Comparison of ENCODE assay signal across 35 cellular contexts in genomic region chr6:34572585-34572984, GRCh38. TPM values are rescaled to one million over a fixed set of nuclear protein-coding genes. Genes with fewer than 3 reads are reported as not detected.
"Had no signal": no experiment of that assay in that cellular context is flagged by ENCODE, and none has a peak within 500 bp of the region (broad histone marks: within the 10 kb centered on the region; RNA-seq: fewer than 3 reads in every experiment).

No MANE protein-coding gene starts in this region.

- H3K36me3 Mint-ChIP-seq: activated naive CD4-positive, alpha-beta T cell treated with anti-CD3 and anti-CD28 coated beads, Interleukin-2, amount 50 U/mL, for 24 hours had no signal

- H3K36me3 ChIP-seq: brain microvascular endothelial cell, Peyer's patch, SJSA1, WERI-Rb-1 had no signal

- DNase-seq: activated CD4-positive, alpha-beta memory T cell treated with anti-CD3 and anti-CD28 coated beads, Interleukin-2, amount 10 ng/mL, durations not matched to agents 7 days and 5 days; activated CD4-positive, alpha-beta T cell treated with anti-CD3 and anti-CD28 coated beads for 1 hour; activated CD4-positive, alpha-beta T cell treated with anti-CD3 and anti-CD28 coated beads for 48 hours; activated CD4-positive, CD25-positive, alpha-beta regulatory T cell; activated effector memory CD4-positive, alpha-beta T cell treated with anti-CD3 and anti-CD28 coated beads, Interleukin-2, amount 50 U/mL, for 16 hours; activated naive CD4-positive, alpha-beta T cell treated with Interleukin-2 at 50 U/mL for 16 hours; activated T-cell treated with anti-CD3 and anti-CD28 coated beads, Interleukin-2, amount 50 U/mL, for 1 hour; activated T-cell treated with anti-CD3 and anti-CD28 coated beads, Interleukin-2, amount 50 U/mL, for 72 hours; amniotic stem cell; brain microvascular endothelial cell; central memory CD4-positive, alpha-beta T cell; NCI-H1092 treated with DMSO at 0.1 percent for 48 hours; NCI-H1417; NCI-H187 treated with DMSO at 0.1 percent for 48 hours; NCI-H2081; NCI-H2171 treated with DMSO at 0.1 percent for 48 hours; NCI-H2227 treated with DMSO at 0.1 percent for 48 hours; NCI-H446; NCI-H524; NCI-H748 treated with DMSO at 0.1 percent for 48 hours; NK-92 treated with Interleukin-12 subunit alpha and Interleukin-12 subunit beta, amount 100 ng/mL, for 24 hours; PC-3; Peyer's patch; RPMI8226; SHP77 treated with DMSO at 0.1 percent for 48 hours; SW 1271; T-helper 1 cell; T1000; WERI-Rb-1 had no signal

- H3K9me3 Mint-ChIP-seq: activated CD4-positive, alpha-beta memory T cell treated with anti-CD3 and anti-CD28 coated beads, Interleukin-2, amount 10 ng/mL, durations not matched to agents 7 days and 5 days; activated naive CD4-positive, alpha-beta T cell treated with anti-CD3 and anti-CD28 coated beads, Interleukin-2, amount 50 U/mL, for 24 hours; activated T-cell treated with anti-CD3 and anti-CD28 coated beads, Interleukin-2, amount 50 U/mL, for 72 hours; activated T-helper 17 cell treated with anti-CD3 and anti-CD28 coated beads, Interleukin-2, amount 50 U/mL, for 72 hours had no signal

- H3K4me1 ChIP-seq: Peyer's patch had no signal

- H3K4me1 Mint-ChIP-seq: activated naive CD4-positive, alpha-beta T cell treated with anti-CD3 and anti-CD28 coated beads, Interleukin-2, amount 50 U/mL, for 24 hours had no signal

- H3K27ac Mint-ChIP-seq: activated CD4-positive, alpha-beta memory T cell treated with anti-CD3 and anti-CD28 coated beads, Interleukin-2, amount 10 ng/mL, durations not matched to agents 7 days and 5 days; activated naive CD4-positive, alpha-beta T cell treated with anti-CD3 and anti-CD28 coated beads, Interleukin-2, amount 50 U/mL, for 24 hours; activated T-cell treated with anti-CD3 and anti-CD28 coated beads, Interleukin-2, amount 50 U/mL, for 72 hours; activated T-helper 17 cell treated with anti-CD3 and anti-CD28 coated beads, Interleukin-2, amount 50 U/mL, for 72 hours had no signal

- H3K9me3 ChIP-seq: Peyer's patch, SJSA1 had no signal

- H3K4me3 Mint-ChIP-seq: activated CD4-positive, alpha-beta memory T cell treated with anti-CD3 and anti-CD28 coated beads, Interleukin-2, amount 10 ng/mL, durations not matched to agents 7 days and 5 days; activated naive CD4-positive, alpha-beta T cell treated with anti-CD3 and anti-CD28 coated beads, Interleukin-2, amount 50 U/mL, for 24 hours; activated T-cell treated with anti-CD3 and anti-CD28 coated beads, Interleukin-2, amount 50 U/mL, for 72 hours; activated T-helper 17 cell treated with anti-CD3 and anti-CD28 coated beads, Interleukin-2, amount 50 U/mL, for 72 hours had no signal

- ATAC-seq: activated T-cell treated with anti-CD3 and anti-CD28 coated beads, Interleukin-2, amount 50 U/mL, for 72 hours; activated T-helper 17 cell treated with anti-CD3 and anti-CD28 coated beads, Interleukin-2, amount 50 U/mL, for 72 hours; PC-3 had no signal

- H3K4me3 ChIP-seq: Peyer's patch, SJSA1 had no signal

- H3K27me3 Mint-ChIP-seq: activated CD4-positive, alpha-beta memory T cell treated with anti-CD3 and anti-CD28 coated beads, Interleukin-2, amount 10 ng/mL, durations not matched to agents 7 days and 5 days had no signal

- H3K27ac ChIP-seq: brain microvascular endothelial cell, Peyer's patch, SJSA1, WERI-Rb-1 had no signal

- H3K27me3 ChIP-seq: brain microvascular endothelial cell, Peyer's patch, SJSA1 had no signal

RNA-seq across cellular contexts. Expression of gene SPDEF, which starts 16.5 kb away (rescaled TPM):
- total RNA-seq: activated CD4-positive, alpha-beta memory T cell treated with anti-CD3 and anti-CD28 coated beads, Interleukin-2, amount 10 ng/mL, durations not matched to agents 7 days and 5 days; activated CD8-positive, alpha-beta memory T cell treated with anti-CD3 and anti-CD28 coated beads for 36 hours; M059J; SJSA1; T-helper 2 cell treated with Interferon-gamma antibody and Interleukin-4, amounts not matched to agents 100 ng/mL and 5 ng/mL, for 36 hours had no signal
